Comparison of ENCODE assay signal across 24 cellular contexts in genomic region chr18:5979176-5979888, GRCh38.
"Had no signal": no experiment of that assay in that cellular context is flagged by ENCODE, and none has a peak within 500 bp of the region (broad histone marks: within the 10 kb centered on the region; RNA-seq: fewer than 3 reads in every experiment).

No MANE protein-coding gene starts in this region.

- H3K9me3 Mint-ChIP-seq: activated CD8-positive, alpha-beta T cell treated with anti-CD3 and anti-CD28 coated beads for 36 hours; activated T-cell treated with anti-CD3 and anti-CD28 coated beads, Interleukin-2, amount 50 U/mL, for 4 hours; activated T-helper 17 cell treated with anti-CD3 and anti-CD28 coated beads, Interleukin-2, amount 50 U/mL, for 72 hours; immature natural killer cell; natural killer cell treated with Interleukin-12 subunit alpha and Interleukin-12 subunit beta and Interleukin-15 and Interleukin-18, amount 100 ng/mL, for 72 hours; stimulated activated naive CD8-positive, alpha-beta T cell treated with anti-CD3 and anti-CD28 coated beads, Interleukin-15, Interleukin-2, amounts not matched to agents 100 ng/mL and 50 ng/mL, for 24 hours had no signal

- H3K27ac ChIP-seq: heart left ventricle, lower lobe of right lung, right lobe of liver, thyroid gland, upper lobe of left lung had no signal

- H3K4me3 Mint-ChIP-seq: activated CD8-positive, alpha-beta T cell treated with anti-CD3 and anti-CD28 coated beads for 36 hours; activated naive CD8-positive, alpha-beta T cell; activated T-cell treated with anti-CD3 and anti-CD28 coated beads, Interleukin-2, amount 50 U/mL, for 4 hours; activated T-helper 17 cell treated with anti-CD3 and anti-CD28 coated beads, Interleukin-2, amount 50 U/mL, for 72 hours; immature natural killer cell; natural killer cell treated with Interleukin-12 subunit alpha and Interleukin-12 subunit beta and Interleukin-15 and Interleukin-18, amount 100 ng/mL, for 72 hours; stimulated activated naive CD8-positive, alpha-beta T cell treated with anti-CD3 and anti-CD28 coated beads, Interleukin-15, Interleukin-2, amounts not matched to agents 100 ng/mL and 50 ng/mL, for 24 hours; T-helper 17 cell had no signal

- H3K27me3 ChIP-seq: heart left ventricle, right lobe of liver, thyroid gland, upper lobe of left lung had no signal

- H3K27me3 Mint-ChIP-seq: activated CD8-positive, alpha-beta T cell treated with anti-CD3 and anti-CD28 coated beads for 36 hours; activated naive CD8-positive, alpha-beta T cell; activated T-helper 17 cell treated with anti-CD3 and anti-CD28 coated beads, Interleukin-2, amount 50 U/mL, for 72 hours; natural killer cell treated with Interleukin-12 subunit alpha and Interleukin-12 subunit beta and Interleukin-15 and Interleukin-18, amount 100 ng/mL, for 72 hours; stimulated activated naive CD8-positive, alpha-beta T cell treated with anti-CD3 and anti-CD28 coated beads, Interleukin-15, Interleukin-2, amounts not matched to agents 100 ng/mL and 50 ng/mL, for 24 hours; T-helper 17 cell had no signal

- H3K4me1 ChIP-seq: lower lobe of right lung, right lobe of liver, thyroid gland, upper lobe of left lung had no signal

- H3K4me3 ChIP-seq: heart left ventricle, lower lobe of right lung, mucosa of descending colon, right lobe of liver, thyroid gland, upper lobe of left lung had no signal

- DNase-seq: activated CD4-positive, alpha-beta T cell treated with anti-CD3 and anti-CD28 coated beads for 1 hour; activated CD4-positive, alpha-beta T cell treated with anti-CD3 and anti-CD28 coated beads, Interleukin-2, amount 50 U/mL, for 1 hour; activated T-cell treated with anti-CD3 and anti-CD28 coated beads, Interleukin-2, amount 50 U/mL, for 4 hours; anterior cingulate cortex; effector memory CD4-positive, alpha-beta T cell; erythroblast; foreskin fibroblast; hypothalamus; immature natural killer cell; kidney glomerular epithelial cell; lower lobe of right lung; mesenchymal stem cell; mucosa of descending colon; right lobe of liver; stimulated activated CD4-positive, alpha-beta T cell treated with anti-CD3 and anti-CD28 coated beads, Interleukin-2, amount 100 ng/mL, for 48 hours; T-helper 17 cell; thyroid gland; upper lobe of left lung had no signal

- H3K36me3 Mint-ChIP-seq: activated naive CD8-positive, alpha-beta T cell; natural killer cell treated with Interleukin-12 subunit alpha and Interleukin-12 subunit beta and Interleukin-15 and Interleukin-18, amount 100 ng/mL, for 72 hours had no signal

- H3K4me1 Mint-ChIP-seq: activated T-helper 17 cell treated with anti-CD3 and anti-CD28 coated beads, Interleukin-2, amount 50 U/mL, for 72 hours; T-helper 17 cell had no signal

- H3K36me3 ChIP-seq: heart left ventricle, lower lobe of right lung, right lobe of liver, thyroid gland, upper lobe of left lung had no signal

- H3K27ac Mint-ChIP-seq: activated CD8-positive, alpha-beta T cell treated with anti-CD3 and anti-CD28 coated beads for 36 hours; activated naive CD8-positive, alpha-beta T cell; activated T-helper 17 cell treated with anti-CD3 and anti-CD28 coated beads, Interleukin-2, amount 50 U/mL, for 72 hours; immature natural killer cell; natural killer cell treated with Interleukin-12 subunit alpha and Interleukin-12 subunit beta and Interleukin-15 and Interleukin-18, amount 100 ng/mL, for 72 hours; stimulated activated naive CD8-positive, alpha-beta T cell treated with anti-CD3 and anti-CD28 coated beads, Interleukin-15, Interleukin-2, amounts not matched to agents 100 ng/mL and 50 ng/mL, for 24 hours; T-helper 17 cell had no signal

- H3K9me3 ChIP-seq: heart left ventricle, lower lobe of right lung, mucosa of descending colon, right lobe of liver, thyroid gland, upper lobe of left lung had no signal
